7 cellular contexts compared by ENCODE assay signal in genomic region chr15:86878844-86879243, GRCh38.
A peak's percentile ranks its signal among the peaks of the same experiment; 100 is the strongest.
DNase-seq lines count a peak whose midpoint lies in the region; ATAC-seq, FAIRE-seq and TF ChIP-seq lines count a peak whose summit lies in the region.
"Not testable (repeated sequence)": the region's sequence is repeated elsewhere in the genome, so short reads cannot be mapped to it uniquely, and the experiment has no call there.

No MANE protein-coding gene starts in this region.

- not testable (repeated sequence) for TF ChIP-seq RAD21 in GM12878 (IDR thresholded peaks at IDR 0.05; ENCODE audit: insufficient read depth, low read depth, low read length)

- H4K20me1 ChIP-seq in GM12878 (ENCODE audit: control insufficient read depth, insufficient read depth) = not testable (repeated sequence)

- H2BK15ac ChIP-seq in mesendoderm (replicated peaks; ENCODE audit: low read depth) = not testable (repeated sequence)

- SMC1A ChIA-PET in GM12878 (lab: Charles Lee; ENCODE audit: uncharacterized antibody, unreplicated experiment) = not testable (repeated sequence)

- H2BK5ac ChIP-seq in mesendoderm (ENCODE audit: low read length) = not testable (repeated sequence)

- H4K5ac ChIP-seq in mesendoderm (ENCODE audit: low read length) = not testable (repeated sequence)

- peak; percentile 41 for FAIRE-seq in GM12878 (lab: Jason Lieb, UNC)

- H3K23ac ChIP-seq in mesendoderm (ENCODE audit: low read length) = not testable (repeated sequence)

- CTCF ChIA-PET in GM12878 (lab: Yijun Ruan, JAX) = not testable (repeated sequence)

- H3K18ac ChIP-seq in mesendoderm (ENCODE audit: low read length) = not testable (repeated sequence)

- RAD21 ChIA-PET in GM12878 (lab: Charles Lee; ENCODE audit: unreplicated experiment) = not testable (repeated sequence)

- POLR2A ChIA-PET in GM12878 (lab: Charles Lee) = not testable (repeated sequence)

- H3K4me1 ChIP-seq in GM12878 (ENCODE audit: control insufficient read depth, insufficient read depth, low read length); mesendoderm (ENCODE audit: control insufficient read depth, low read depth, low read length): not testable (repeated sequence)

- not testable (repeated sequence) for TF ChIP-seq POLR2A in GM12878 (IDR thresholded peaks at IDR 0.05; ENCODE audit: low read depth, low read length)

- H2AFZ ChIP-seq in GM12878 (ENCODE audit: control insufficient read depth, low read depth, low read length) = not testable (repeated sequence)

- not testable (repeated sequence) for H4K8ac ChIP-seq in mesendoderm (ENCODE audit: low read depth, low read length)

- H3K36me3 ChIP-seq in GM06990 (ENCODE audit: control insufficient read depth, insufficient read depth, low read length); GM12878 (ENCODE audit: control insufficient read depth in 2 of 2, insufficient read depth in 2 of 2, low read length in 1 of 2); mesendoderm (ENCODE audit: control insufficient read depth, insufficient read depth, low read length): not testable (repeated sequence)

- H3K27ac ChIP-seq in GM12878 (ENCODE audit: control insufficient read depth, insufficient read depth); mesendoderm (ENCODE audit: low read depth, low read length): not testable (repeated sequence)

- not testable (repeated sequence) for BruUV-seq in GM12878 (replicated peaks; lab: Mats Ljungman, UMichigan)

- not testable (repeated sequence) for H3K79me1 ChIP-seq in mesendoderm (ENCODE audit: low read length)

- not testable (repeated sequence) for H3K9me3 ChIP-seq in GM12878 (replicated peaks; ENCODE audit: control insufficient read depth, insufficient read depth, low read length)

- DNase-seq in GM06990 (ENCODE audit: extremely low read depth, insufficient read length) (peak; percentile 5), NCI-H69 (lab: John Stamatoyannopoulos, UW) (peak; percentile 16), mesendoderm (peak; percentile 9)
- not testable (repeated sequence) for DNase-seq in GM12878 (ENCODE audit: low read depth, low spot score)

- not testable (repeated sequence) for H2BK120ac ChIP-seq in mesendoderm (ENCODE audit: low read depth, low read length)

- not testable (repeated sequence) for TF ChIP-seq CTCF in GM06990 (IDR thresholded peaks at IDR 0.05; ENCODE audit: insufficient read depth, low read length, poor library complexity, severe bottlenecking); GM12878 (IDR thresholded peaks at IDR 0.05 in 2 of 3, conservative IDR thresholded peaks at IDR 0.05 in 1 of 3; ENCODE audit: control insufficient read depth in 2 of 3, extremely low read depth in 1 of 3, insufficient read depth in 1 of 3, low read depth in 3 of 3, low read length in 3 of 3)

- TF ChIP-seq EP300 in GM12878 (IDR thresholded peaks at IDR 0.05; ENCODE audit: borderline replicate concordance in 1 of 2, control insufficient read depth in 1 of 2, low read depth in 2 of 2, low read length in 2 of 2) = not testable (repeated sequence)

- ATAC-seq in GM19452 (IDR thresholded peaks at IDR 0.05; ENCODE audit: unreplicated experiment) (peak; percentile 67), HG02610 (IDR thresholded peaks at IDR 0.05; ENCODE audit: unreplicated experiment) (peak; percentile 58), HG03432 (IDR thresholded peaks at IDR 0.05; ENCODE audit: unreplicated experiment) (peak; percentile 61)
- not testable (repeated sequence) for ATAC-seq in GM12878

- in situ Hi-C loops in GM12878 (cut with MboI) = not testable (repeated sequence)

- intact Hi-C loops in GM12878 (cut with micrococcal nuclease; ENCODE audit: unreplicated experiment) = not testable (repeated sequence)

- H3K56ac ChIP-seq in mesendoderm (ENCODE audit: low read length) = not testable (repeated sequence)

- not testable (repeated sequence) for H3K27me3 ChIP-seq in GM06990 (replicated peaks; ENCODE audit: control insufficient read depth, insufficient read depth, low read length); GM12878 (replicated peaks in 1 of 2; ENCODE audit: control insufficient read depth in 2 of 2, insufficient read depth in 2 of 2, low read length in 1 of 2); mesendoderm (ENCODE audit: insufficient read depth, low read length, poor library complexity)

- H3K4ac ChIP-seq in mesendoderm (ENCODE audit: low read depth, low read length) = not testable (repeated sequence)

- H3K79me2 ChIP-seq in GM12878 (ENCODE audit: control insufficient read depth, insufficient read depth, low read length); mesendoderm (ENCODE audit: control insufficient read depth, insufficient read depth, low read length): not testable (repeated sequence)

- not testable (repeated sequence) for H2AK5ac ChIP-seq in mesendoderm (ENCODE audit: low read length)

- WGBS in GM12878 (ENCODE audit: insufficient coverage, insufficient replicate concordance, low lambda C conversion rate, missing lambda C conversion rate) = 3% methylated on average over 3 of the region's 3 CpGs
- no CpG with 5 or more reads among the region's 3 CpGs for whole genome bisulfite sequencing in mesendoderm (ENCODE audit: extremely low coverage, insufficient coverage, low lambda C conversion rate)

- H3K4me3 ChIP-seq in GM06990 (replicated peaks; ENCODE audit: low read depth, low read length); GM12878; mesendoderm (ENCODE audit: low read length): not testable (repeated sequence)

- H3K4me2 ChIP-seq in GM12878 (ENCODE audit: control insufficient read depth, insufficient read depth); mesendoderm (ENCODE audit: low read length): not testable (repeated sequence)

- H3K9ac ChIP-seq in GM12878 (ENCODE audit: control insufficient read depth, insufficient read depth, low read length); mesendoderm (ENCODE audit: low read length): not testable (repeated sequence)
